Comparison of ENCODE assay signal across 13 cellular contexts in the genomic region with DNA sequence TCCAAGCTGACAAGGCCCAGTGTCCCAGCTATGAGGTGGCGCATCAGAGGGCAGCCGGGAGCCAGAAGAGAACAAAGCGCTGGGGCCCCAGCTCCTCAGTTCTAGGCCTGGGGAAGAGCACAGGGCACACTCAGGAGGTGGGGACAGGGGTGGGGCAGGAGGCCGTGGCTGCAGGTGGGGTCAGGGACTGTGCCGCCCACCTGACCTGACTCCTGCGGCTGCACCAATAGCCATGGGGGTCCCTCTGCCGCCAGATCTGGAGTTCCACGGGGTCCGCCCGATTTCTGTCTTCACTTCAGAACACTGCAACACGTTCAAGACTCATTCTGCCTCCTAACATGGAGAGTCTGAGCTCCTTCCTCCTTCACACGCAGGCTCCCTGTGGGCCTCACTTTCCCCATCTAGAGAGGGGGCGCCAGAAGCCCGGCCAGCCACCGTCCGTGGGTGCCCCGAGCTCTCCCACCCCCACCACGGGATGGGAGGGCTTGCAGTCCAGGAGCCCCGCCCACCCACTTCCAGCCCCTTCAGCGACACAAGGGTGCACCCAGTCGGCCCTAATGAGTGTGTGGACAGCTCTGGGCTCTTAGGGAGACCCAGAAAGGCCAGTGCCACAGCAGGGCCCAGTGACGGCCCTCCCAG.
DNase-seq lines count a peak whose midpoint lies in the region; ATAC-seq, FAIRE-seq and TF ChIP-seq lines count a peak whose summit lies in the region.
"Had no signal": no experiment of that assay in that cellular context is flagged by ENCODE, and none has a peak within 500 bp of the region (broad histone marks: within the 10 kb centered on the region; RNA-seq: fewer than 3 reads in every experiment).

No MANE protein-coding gene starts in this region.

- no peak overlapping the region for H2BK120ac ChIP-seq in neuronal stem cell (ENCODE audit: low read depth, low read length)

- H3K9me3 ChIP-seq in endodermal cell (ENCODE audit: control insufficient read depth, low read length) (no peaks in the 10 kb centered on the region), neuronal stem cell (replicated peaks in 1 of 2; ENCODE audit: control insufficient read depth in 2 of 2, insufficient read depth in 1 of 2, low read depth in 1 of 2, low read length in 2 of 2) (no peaks in the 10 kb centered on the region)

- ATAC-seq in GM23338 (peak; percentile 49), GM18520 (IDR thresholded peaks at IDR 0.05; ENCODE audit: unreplicated experiment) (no peak)
- ATAC-seq: HCT116 had no signal

- no peak overlapping the region for H3K4me2 ChIP-seq in GM23338
- no peak overlapping the region for H3K4me2 ChIP-seq in neuronal stem cell (ENCODE audit: insufficient read depth, low read length, poor library complexity, severe bottlenecking)

- no peaks in the 10 kb centered on the region; the same call in 1 of the 2 replicates for H3K79me2 ChIP-seq in GM23338 (replicated peaks; ENCODE audit: insufficient read depth)

- H3K36me3 ChIP-seq in GM23338 (ENCODE audit: insufficient read depth) (no peaks in the 10 kb centered on the region), endodermal cell (ENCODE audit: control insufficient read depth, insufficient read depth, low read length) (no peaks in the 10 kb centered on the region), neuronal stem cell (replicated peaks in 1 of 2; ENCODE audit: control insufficient read depth in 2 of 2, insufficient read depth in 2 of 2, low read length in 2 of 2) (peaks cover 2 to 6% of the 10 kb centered on the region in 2 donors)

- 91 to 97% methylated on average over 13 to 22 of the region's 22 CpGs for WGBS in endodermal cell (ENCODE audit: insufficient coverage in 1 of 2, insufficient read length in 1 of 2), 2 experiments
- WGBS in neuronal stem cell (ENCODE audit: extremely low coverage in 2 of 2, insufficient read length in 2 of 2, insufficient replicate concordance in 1 of 2), 2 donors: no CpG with 5 or more reads among the region's 22 CpGs

- no peaks in the 10 kb centered on the region for H3F3A ChIP-seq in GM23338 (replicated peaks; ENCODE audit: low read depth)

- TF ChIP-seq CTCF in AG09319 (IDR thresholded peaks at IDR 0.05; ENCODE audit: low read depth, low read length) (peak; percentile 33), GM23338 (conservative IDR thresholded peaks at IDR 0.05; ENCODE audit: low read depth in 2 of 2) (peak in 1 of 2 experiments; percentile 40; a peak in 2 of 4 replicates), endodermal cell (conservative IDR thresholded peaks at IDR 0.05) (no peak), nephron progenitor cell (IDR thresholded peaks at IDR 0.05) (no peak)

- H3K14ac ChIP-seq in neuronal stem cell (ENCODE audit: low read length): no peak overlapping the region

- no peak overlapping the region for H3K23ac ChIP-seq in neuronal stem cell (ENCODE audit: low read depth, low read length, poor library complexity)

- H3K4me1 Mint-ChIP-seq in GM23338 (no peaks in the 10 kb centered on the region; the same call in 1 of the 3 replicates), endodermal cell (no peaks in the 10 kb centered on the region), nephron progenitor cell (peaks cover 13% of the 10 kb centered on the region)

- no peak for FAIRE-seq in H54 (lab: Jason Lieb, UNC)

- H3K4me3 Mint-ChIP-seq in GM23338 (no peak overlapping the region), endodermal cell (no peak overlapping the region), nephron progenitor cell (no peak overlapping the region)

- H2BK15ac ChIP-seq in neuronal stem cell (ENCODE audit: low read length): no peak overlapping the region

- H3K4me3 ChIP-seq in GM23338 (no peak overlapping the region), endodermal cell (ENCODE audit: low read length) (no peak overlapping the region), neuronal stem cell (ENCODE audit: low read length in 2 of 2) (no peak overlapping the region)

- no peak overlapping the region for H2AFZ ChIP-seq in GM23338
- no peak overlapping the region for H2AFZ ChIP-seq in neuronal stem cell (ENCODE audit: low read length)

- H3K9ac ChIP-seq in endodermal cell (ENCODE audit: extremely low read depth, low read length, poor library complexity, severe bottlenecking): no peak overlapping the region
- H3K9ac ChIP-seq in neuronal stem cell (ENCODE audit: low read depth, low read length, poor library complexity): no peak overlapping the region

- H3K4ac ChIP-seq in neuronal stem cell (ENCODE audit: low read length): no peak overlapping the region

- H3K27me3 Mint-ChIP-seq in GM23338 (ENCODE audit: insufficient read depth, low read depth, poor library complexity): peaks cover 11% of the 10 kb centered on the region
- H3K27me3 Mint-ChIP-seq in endodermal cell (ENCODE audit: insufficient read depth): no peaks in the 10 kb centered on the region
- H3K27me3 Mint-ChIP-seq in nephron progenitor cell (ENCODE audit: low read depth, poor library complexity): no peaks in the 10 kb centered on the region

- H4K91ac ChIP-seq in neuronal stem cell (ENCODE audit: low read depth, low read length, poor library complexity): no peak overlapping the region

- H4K8ac ChIP-seq in neuronal stem cell (ENCODE audit: low read depth, low read length): no peak overlapping the region

- H3K27ac ChIP-seq in GM23338 (ENCODE audit: low read depth) (no peak overlapping the region), endodermal cell (ENCODE audit: low read depth, low read length) (no peak overlapping the region), neuronal stem cell (replicated peaks; ENCODE audit: low read length) (no peak overlapping the region)
- H3K27ac ChIP-seq: C4-2B had no signal

- H3K27me3 ChIP-seq in GM23338 (ENCODE audit: insufficient read depth): no peaks in the 10 kb centered on the region
- no peaks in the 10 kb centered on the region for H3K27me3 ChIP-seq in endodermal cell (ENCODE audit: control insufficient read depth, insufficient read depth, low read length, poor library complexity, severe bottlenecking)
- no peaks in the 10 kb centered on the region for H3K27me3 ChIP-seq in neuronal stem cell (ENCODE audit: control insufficient read depth in 3 of 3, insufficient read depth in 3 of 3, low read depth in 1 of 3, low read length in 3 of 3)

- no peaks in the 10 kb centered on the region for H3K4me1 ChIP-seq in GM23338 (ENCODE audit: insufficient read depth)
- no peaks in the 10 kb centered on the region for H3K4me1 ChIP-seq in endodermal cell (ENCODE audit: control insufficient read depth, insufficient read depth, low read length)
- H3K4me1 ChIP-seq in neuronal stem cell (ENCODE audit: control insufficient read depth in 2 of 2, insufficient read depth in 1 of 2, low read depth in 1 of 2, low read length in 2 of 2): no peaks in the 10 kb centered on the region

- H3K9me3 Mint-ChIP-seq in GM23338 (no peaks in the 10 kb centered on the region; the same call in 2 of the 3 replicates), endodermal cell (no peaks in the 10 kb centered on the region), nephron progenitor cell (peaks cover 4% of the 10 kb centered on the region)

- no peaks in the 10 kb centered on the region for H3K36me3 Mint-ChIP-seq in GM23338 (ENCODE audit: low read depth)
- peaks cover 11% of the 10 kb centered on the region for H3K36me3 Mint-ChIP-seq in endodermal cell (ENCODE audit: low read depth)
- peaks cover 15% of the 10 kb centered on the region for H3K36me3 Mint-ChIP-seq in nephron progenitor cell (ENCODE audit: low read depth)

- DNase-seq in AG09319 (ENCODE audit: extremely low read depth, low read depth) (no peak), GM23338 (ENCODE audit: low spot score) (no peak), endodermal cell (peak; percentile 62), neuronal stem cell (ENCODE audit: low spot score) (no peak), nephron progenitor cell (no peak), H54 (ENCODE audit: insufficient read length, low spot score) (no peak)
- DNase-seq: NCI-H1436 treated with DMSO at 0.1 percent for 48 hours, NCI-H2081, NCI-H526, RPMI8226 had no signal

- H2AK5ac ChIP-seq in neuronal stem cell (ENCODE audit: low read depth, low read length): peak overlapping the region; percentile 10

- H3K27ac Mint-ChIP-seq in GM23338 (no peak overlapping the region), endodermal cell (no peak overlapping the region), nephron progenitor cell (no peak overlapping the region)

- no peak overlapping the region for H2BK12ac ChIP-seq in neuronal stem cell (ENCODE audit: low read length)

- H3K79me1 ChIP-seq in neuronal stem cell (ENCODE audit: low read depth, low read length): peaks cover 9% of the 10 kb centered on the region

- H2BK5ac ChIP-seq in neuronal stem cell (ENCODE audit: low read length): peak overlapping the region; percentile 13

- TF ChIP-seq POLR2A in H54 (IDR thresholded peaks at IDR 0.05; ENCODE audit: low read depth, low read length): no peak

- H4K20me1 ChIP-seq in GM23338 (replicated peaks; ENCODE audit: insufficient read depth): no peaks in the 10 kb centered on the region; the same call in 1 of the 2 replicates

- H3K18ac ChIP-seq in neuronal stem cell (ENCODE audit: low read length): peak overlapping the region; percentile 76

- no peaks in the 10 kb centered on the region for H3K9me2 ChIP-seq in GM23338 (ENCODE audit: insufficient read depth)

TF ChIP-seq in GM23338, 12 proteins besides CTCF, POLR2A, EP300 and RAD21 (continues in another document):
- no peak for TF ChIP-seq ZNF331 (CRISPR knock-in tag; IDR thresholded peaks at IDR 0.05; ENCODE audit: low read depth)
- no peak for TF ChIP-seq NANOG (IDR thresholded peaks at IDR 0.05; ENCODE audit: borderline replicate concordance)
- no peak for TF ChIP-seq CREB1 (CRISPR knock-in tag; IDR thresholded peaks at IDR 0.05; ENCODE audit: low read depth)
